ENCODE assay signal across 1 cellular context in the genomic region with DNA sequence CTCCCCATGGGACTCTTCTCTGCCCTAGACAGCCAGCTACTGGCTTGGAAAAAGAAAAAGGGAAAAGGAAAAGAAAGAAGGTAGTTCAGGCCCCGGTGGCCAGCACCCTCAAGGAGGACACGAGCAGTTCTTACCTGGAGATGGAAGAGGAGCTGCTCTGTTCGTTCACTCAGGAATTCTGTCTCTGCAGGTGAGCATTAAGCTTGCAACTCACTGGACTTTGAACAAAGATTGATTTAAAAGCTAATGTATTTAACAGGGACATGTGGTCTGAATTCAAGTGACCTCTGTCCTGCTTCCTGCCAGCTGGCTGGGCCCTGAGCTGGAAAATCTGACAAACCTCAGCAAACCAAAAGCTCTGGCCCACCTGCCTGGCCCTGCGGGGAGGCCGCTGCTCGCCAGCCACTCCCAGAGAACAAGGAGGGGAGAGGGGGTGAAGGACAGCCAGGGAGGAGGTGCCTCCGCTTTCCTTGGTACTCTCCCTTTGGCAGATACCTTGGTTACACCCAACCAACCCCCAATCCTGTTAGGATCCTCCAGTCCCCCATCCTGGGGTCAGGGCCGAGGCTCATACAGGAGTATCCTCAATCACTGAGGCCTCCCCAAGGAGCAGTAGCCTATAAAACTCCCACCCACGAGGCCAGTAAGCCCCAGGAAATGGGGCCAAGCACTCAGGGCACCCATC.
TF ChIP-seq lines count a peak whose summit lies in the region.

A gene (minus strand): TSS at position 186 of the 685 bp plus-strand sequence. CDS start 19,347 bp downstream, outside the sequence.

TF ChIP-seq in HepG2, 621 proteins besides CTCF, POLR2A, EP300 and RAD21 (continued from another document and continues in another):
- TF ChIP-seq, protein P1, sequence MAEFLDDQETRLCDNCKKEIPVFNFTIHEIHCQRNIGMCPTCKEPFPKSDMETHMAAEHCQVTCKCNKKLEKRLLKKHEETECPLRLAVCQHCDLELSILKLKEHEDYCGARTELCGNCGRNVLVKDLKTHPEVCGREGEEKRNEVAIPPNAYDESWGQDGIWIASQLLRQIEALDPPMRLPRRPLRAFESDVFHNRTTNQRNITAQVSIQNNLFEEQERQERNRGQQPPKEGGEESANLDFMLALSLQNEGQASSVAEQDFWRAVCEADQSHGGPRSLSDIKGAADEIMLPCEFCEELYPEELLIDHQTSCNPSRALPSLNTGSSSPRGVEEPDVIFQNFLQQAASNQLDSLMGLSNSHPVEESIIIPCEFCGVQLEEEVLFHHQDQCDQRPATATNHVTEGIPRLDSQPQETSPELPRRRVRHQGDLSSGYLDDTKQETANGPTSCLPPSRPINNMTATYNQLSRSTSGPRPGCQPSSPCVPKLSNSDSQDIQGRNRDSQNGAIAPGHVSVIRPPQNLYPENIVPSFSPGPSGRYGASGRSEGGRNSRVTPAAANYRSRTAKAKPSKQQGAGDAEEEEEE (CRISPR knock-in tag; IDR thresholded peaks at IDR 0.05; ENCODE audit: borderline replicate concordance): no peak
- TF ChIP-seq SYNCRIP (IDR thresholded peaks at IDR 0.05; ENCODE audit: insufficient read depth, low read depth, low read length) (no peak), ZIK1 (CRISPR knock-in tag; IDR thresholded peaks at IDR 0.05; ENCODE audit: borderline replicate concordance, low read depth) (peak; percentile 31; the same call in 1 of the 2 replicates), FOSL1 (CRISPR knock-in tag; IDR thresholded peaks at IDR 0.05; ENCODE audit: borderline replicate concordance) (peak; percentile 37; the same call in 1 of the 2 replicates), U2AF1 (optimal IDR thresholded peaks at IDR 0.05; ENCODE audit: low read depth, low read length) (no peak), HES4 (CRISPR knock-in tag; IDR thresholded peaks at IDR 0.05; ENCODE audit: borderline replicate concordance) (peak; percentile 60; the same call in 1 of the 2 replicates), HDAC1 (CRISPR knock-in tag; IDR thresholded peaks at IDR 0.05) (peak; percentile 84), MED1 (CRISPR knock-in tag; IDR thresholded peaks at IDR 0.05) (peak; percentile 85), RBFOX2 (IDR thresholded peaks at IDR 0.05; ENCODE audit: low read depth, low read length) (no peak), ZNF30 (CRISPR knock-in tag; IDR thresholded peaks at IDR 0.05) (0 out of 2 replicates have a peak, but pooled peaks have one; percentile 36), ZNF10 (CRISPR knock-in tag; IDR thresholded peaks at IDR 0.05; ENCODE audit: borderline replicate concordance, low read depth) (no peak), ATF7 (IDR thresholded peaks at IDR 0.05) (no peak), ATF7 (CRISPR knock-in tag; IDR thresholded peaks at IDR 0.05) (0 out of 2 replicates have a peak, but pooled peaks have one; percentile 9), ZNF263 (CRISPR knock-in tag; IDR thresholded peaks at IDR 0.05) (peak; percentile 15; the same call in 1 of the 2 replicates), ARNT2 (CRISPR knock-in tag; IDR thresholded peaks at IDR 0.05; ENCODE audit: low read depth) (0 out of 2 replicates have a peak, but pooled peaks have one; percentile 18), SNAPC2 (CRISPR knock-in tag; IDR thresholded peaks at IDR 0.05) (0 out of 2 replicates have a peak, but pooled peaks have one; percentile 67)
- TF ChIP-seq, protein P2, sequence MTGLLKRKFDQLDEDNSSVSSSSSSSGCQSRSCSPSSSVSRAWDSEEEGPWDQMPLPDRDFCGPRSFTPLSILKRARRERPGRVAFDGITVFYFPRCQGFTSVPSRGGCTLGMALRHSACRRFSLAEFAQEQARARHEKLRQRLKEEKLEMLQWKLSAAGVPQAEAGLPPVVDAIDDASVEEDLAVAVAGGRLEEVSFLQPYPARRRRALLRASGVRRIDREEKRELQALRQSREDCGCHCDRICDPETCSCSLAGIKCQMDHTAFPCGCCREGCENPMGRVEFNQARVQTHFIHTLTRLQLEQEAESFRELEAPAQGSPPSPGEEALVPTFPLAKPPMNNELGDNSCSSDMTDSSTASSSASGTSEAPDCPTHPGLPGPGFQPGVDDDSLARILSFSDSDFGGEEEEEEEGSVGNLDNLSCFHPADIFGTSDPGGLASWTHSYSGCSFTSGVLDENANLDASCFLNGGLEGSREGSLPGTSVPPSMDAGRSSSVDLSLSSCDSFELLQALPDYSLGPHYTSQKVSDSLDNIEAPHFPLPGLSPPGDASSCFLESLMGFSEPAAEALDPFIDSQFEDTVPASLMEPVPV (CRISPR knock-in tag; IDR thresholded peaks at IDR 0.05): 0 out of 2 replicates have a peak, but pooled peaks have one; percentile 20
- TF ChIP-seq, protein P3, sequence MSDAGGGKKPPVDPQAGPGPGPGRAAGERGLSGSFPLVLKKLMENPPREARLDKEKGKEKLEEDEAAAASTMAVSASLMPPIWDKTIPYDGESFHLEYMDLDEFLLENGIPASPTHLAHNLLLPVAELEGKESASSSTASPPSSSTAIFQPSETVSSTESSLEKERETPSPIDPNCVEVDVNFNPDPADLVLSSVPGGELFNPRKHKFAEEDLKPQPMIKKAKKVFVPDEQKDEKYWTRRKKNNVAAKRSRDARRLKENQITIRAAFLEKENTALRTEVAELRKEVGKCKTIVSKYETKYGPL (CRISPR knock-in tag; IDR thresholded peaks at IDR 0.05): no peak
- TF ChIP-seq, protein P4, sequence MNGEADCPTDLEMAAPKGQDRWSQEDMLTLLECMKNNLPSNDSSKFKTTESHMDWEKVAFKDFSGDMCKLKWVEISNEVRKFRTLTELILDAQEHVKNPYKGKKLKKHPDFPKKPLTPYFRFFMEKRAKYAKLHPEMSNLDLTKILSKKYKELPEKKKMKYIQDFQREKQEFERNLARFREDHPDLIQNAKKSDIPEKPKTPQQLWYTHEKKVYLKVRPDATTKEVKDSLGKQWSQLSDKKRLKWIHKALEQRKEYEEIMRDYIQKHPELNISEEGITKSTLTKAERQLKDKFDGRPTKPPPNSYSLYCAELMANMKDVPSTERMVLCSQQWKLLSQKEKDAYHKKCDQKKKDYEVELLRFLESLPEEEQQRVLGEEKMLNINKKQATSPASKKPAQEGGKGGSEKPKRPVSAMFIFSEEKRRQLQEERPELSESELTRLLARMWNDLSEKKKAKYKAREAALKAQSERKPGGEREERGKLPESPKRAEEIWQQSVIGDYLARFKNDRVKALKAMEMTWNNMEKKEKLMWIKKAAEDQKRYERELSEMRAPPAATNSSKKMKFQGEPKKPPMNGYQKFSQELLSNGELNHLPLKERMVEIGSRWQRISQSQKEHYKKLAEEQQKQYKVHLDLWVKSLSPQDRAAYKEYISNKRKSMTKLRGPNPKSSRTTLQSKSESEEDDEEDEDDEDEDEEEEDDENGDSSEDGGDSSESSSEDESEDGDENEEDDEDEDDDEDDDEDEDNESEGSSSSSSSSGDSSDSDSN (CRISPR knock-in tag; IDR thresholded peaks at IDR 0.05): peak; percentile 43; the same call in 1 of the 2 replicates
- TF ChIP-seq, protein P5, sequence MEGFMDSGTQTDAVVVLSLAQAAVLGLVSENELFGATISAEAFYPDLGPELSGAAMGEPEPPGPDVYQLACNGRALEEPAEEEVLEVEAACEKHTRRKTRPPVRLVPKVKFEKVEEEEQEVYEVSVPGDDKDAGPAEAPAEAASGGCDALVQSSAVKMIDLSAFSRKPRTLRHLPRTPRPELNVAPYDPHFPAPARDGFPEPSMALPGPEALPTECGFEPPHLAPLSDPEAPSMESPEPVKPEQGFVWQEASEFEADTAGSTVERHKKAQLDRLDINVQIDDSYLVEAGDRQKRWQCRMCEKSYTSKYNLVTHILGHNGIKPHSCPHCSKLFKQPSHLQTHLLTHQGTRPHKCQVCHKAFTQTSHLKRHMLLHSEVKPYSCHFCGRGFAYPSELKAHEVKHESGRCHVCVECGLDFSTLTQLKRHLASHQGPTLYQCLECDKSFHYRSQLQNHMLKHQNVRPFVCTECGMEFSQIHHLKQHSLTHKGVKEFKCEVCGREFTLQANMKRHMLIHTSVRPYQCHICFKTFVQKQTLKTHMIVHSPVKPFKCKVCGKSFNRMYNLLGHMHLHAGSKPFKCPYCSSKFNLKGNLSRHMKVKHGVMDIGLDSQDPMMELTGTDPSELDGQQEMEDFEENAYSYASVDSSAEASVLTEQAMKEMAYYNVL (CRISPR knock-in tag; IDR thresholded peaks at IDR 0.05; ENCODE audit: borderline replicate concordance): 0 out of 2 replicates have a peak, but pooled peaks have one; percentile 42
- TF ChIP-seq, protein P6, sequence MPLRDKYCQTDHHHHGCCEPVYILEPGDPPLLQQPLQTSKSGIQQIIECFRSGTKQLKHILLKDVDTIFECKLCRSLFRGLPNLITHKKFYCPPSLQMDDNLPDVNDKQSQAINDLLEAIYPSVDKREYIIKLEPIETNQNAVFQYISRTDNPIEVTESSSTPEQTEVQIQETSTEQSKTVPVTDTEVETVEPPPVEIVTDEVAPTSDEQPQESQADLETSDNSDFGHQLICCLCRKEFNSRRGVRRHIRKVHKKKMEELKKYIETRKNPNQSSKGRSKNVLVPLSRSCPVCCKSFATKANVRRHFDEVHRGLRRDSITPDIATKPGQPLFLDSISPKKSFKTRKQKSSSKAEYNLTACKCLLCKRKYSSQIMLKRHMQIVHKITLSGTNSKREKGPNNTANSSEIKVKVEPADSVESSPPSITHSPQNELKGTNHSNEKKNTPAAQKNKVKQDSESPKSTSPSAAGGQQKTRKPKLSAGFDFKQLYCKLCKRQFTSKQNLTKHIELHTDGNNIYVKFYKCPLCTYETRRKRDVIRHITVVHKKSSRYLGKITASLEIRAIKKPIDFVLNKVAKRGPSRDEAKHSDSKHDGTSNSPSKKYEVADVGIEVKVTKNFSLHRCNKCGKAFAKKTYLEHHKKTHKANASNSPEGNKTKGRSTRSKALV (CRISPR knock-in tag; IDR thresholded peaks at IDR 0.05): no peak
- TF ChIP-seq, protein P7, sequence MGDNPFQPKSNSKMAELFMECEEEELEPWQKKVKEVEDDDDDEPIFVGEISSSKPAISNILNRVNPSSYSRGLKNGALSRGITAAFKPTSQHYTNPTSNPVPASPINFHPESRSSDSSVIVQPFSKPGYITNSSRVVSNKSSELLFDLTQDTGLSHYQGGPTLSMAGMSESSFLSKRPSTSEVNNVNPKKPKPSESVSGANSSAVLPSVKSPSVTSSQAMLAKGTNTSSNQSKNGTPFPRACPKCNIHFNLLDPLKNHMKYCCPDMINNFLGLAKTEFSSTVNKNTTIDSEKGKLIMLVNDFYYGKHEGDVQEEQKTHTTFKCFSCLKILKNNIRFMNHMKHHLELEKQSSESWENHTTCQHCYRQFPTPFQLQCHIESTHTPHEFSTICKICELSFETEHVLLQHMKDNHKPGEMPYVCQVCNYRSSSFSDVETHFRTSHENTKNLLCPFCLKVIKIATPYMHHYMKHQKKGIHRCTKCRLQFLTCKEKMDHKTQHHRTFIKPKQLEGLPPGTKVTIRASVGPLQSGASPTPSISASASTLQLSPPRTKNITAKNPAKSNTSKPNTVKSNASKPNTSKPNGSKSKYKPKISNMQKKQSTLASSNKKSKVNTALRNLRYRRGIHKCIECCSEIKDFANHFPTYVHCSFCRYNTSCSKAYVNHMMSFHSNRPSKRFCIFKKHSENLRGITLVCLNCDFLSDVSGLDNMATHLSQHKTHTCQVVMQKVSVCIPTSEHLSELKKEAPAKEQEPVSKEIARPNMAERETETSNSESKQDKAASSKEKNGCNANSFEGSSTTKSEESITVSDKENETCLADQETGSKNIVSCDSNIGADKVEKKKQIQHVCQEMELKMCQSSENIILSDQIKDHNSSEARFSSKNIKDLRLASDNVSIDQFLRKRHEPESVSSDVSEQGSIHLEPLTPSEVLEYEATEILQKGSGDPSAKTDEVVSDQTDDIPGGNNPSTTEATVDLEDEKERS (CRISPR knock-in tag; IDR thresholded peaks at IDR 0.05): no peak
- TF ChIP-seq, protein P8, sequence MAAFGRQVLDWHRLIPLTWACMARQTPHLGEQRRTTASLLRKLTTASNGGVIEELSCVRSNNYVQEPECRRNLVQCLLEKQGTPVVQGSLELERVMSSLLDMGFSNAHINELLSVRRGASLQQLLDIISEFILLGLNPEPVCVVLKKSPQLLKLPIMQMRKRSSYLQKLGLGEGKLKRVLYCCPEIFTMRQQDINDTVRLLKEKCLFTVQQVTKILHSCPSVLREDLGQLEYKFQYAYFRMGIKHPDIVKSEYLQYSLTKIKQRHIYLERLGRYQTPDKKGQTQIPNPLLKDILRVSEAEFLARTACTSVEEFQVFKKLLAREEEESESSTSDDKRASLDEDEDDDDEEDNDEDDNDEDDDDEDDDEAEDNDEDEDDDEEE (CRISPR knock-in tag; IDR thresholded peaks at IDR 0.05): peak; percentile 66; the same call in 1 of the 2 replicates
- TF ChIP-seq, protein P9, sequence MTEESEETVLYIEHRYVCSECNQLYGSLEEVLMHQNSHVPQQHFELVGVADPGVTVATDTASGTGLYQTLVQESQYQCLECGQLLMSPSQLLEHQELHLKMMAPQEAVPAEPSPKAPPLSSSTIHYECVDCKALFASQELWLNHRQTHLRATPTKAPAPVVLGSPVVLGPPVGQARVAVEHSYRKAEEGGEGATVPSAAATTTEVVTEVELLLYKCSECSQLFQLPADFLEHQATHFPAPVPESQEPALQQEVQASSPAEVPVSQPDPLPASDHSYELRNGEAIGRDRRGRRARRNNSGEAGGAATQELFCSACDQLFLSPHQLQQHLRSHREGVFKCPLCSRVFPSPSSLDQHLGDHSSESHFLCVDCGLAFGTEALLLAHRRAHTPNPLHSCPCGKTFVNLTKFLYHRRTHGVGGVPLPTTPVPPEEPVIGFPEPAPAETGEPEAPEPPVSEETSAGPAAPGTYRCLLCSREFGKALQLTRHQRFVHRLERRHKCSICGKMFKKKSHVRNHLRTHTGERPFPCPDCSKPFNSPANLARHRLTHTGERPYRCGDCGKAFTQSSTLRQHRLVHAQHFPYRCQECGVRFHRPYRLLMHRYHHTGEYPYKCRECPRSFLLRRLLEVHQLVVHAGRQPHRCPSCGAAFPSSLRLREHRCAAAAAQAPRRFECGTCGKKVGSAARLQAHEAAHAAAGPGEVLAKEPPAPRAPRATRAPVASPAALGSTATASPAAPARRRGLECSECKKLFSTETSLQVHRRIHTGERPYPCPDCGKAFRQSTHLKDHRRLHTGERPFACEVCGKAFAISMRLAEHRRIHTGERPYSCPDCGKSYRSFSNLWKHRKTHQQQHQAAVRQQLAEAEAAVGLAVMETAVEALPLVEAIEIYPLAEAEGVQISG (CRISPR knock-in tag; IDR thresholded peaks at IDR 0.05): peak; percentile 71
- TF ChIP-seq, protein P10, sequence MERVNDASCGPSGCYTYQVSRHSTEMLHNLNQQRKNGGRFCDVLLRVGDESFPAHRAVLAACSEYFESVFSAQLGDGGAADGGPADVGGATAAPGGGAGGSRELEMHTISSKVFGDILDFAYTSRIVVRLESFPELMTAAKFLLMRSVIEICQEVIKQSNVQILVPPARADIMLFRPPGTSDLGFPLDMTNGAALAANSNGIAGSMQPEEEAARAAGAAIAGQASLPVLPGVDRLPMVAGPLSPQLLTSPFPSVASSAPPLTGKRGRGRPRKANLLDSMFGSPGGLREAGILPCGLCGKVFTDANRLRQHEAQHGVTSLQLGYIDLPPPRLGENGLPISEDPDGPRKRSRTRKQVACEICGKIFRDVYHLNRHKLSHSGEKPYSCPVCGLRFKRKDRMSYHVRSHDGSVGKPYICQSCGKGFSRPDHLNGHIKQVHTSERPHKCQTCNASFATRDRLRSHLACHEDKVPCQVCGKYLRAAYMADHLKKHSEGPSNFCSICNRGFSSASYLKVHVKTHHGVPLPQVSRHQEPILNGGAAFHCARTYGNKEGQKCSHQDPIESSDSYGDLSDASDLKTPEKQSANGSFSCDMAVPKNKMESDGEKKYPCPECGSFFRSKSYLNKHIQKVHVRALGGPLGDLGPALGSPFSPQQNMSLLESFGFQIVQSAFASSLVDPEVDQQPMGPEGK (CRISPR knock-in tag; IDR thresholded peaks at IDR 0.05): no peak
